Comparison of ENCODE assay signal across 8 cellular contexts in the genomic region with DNA sequence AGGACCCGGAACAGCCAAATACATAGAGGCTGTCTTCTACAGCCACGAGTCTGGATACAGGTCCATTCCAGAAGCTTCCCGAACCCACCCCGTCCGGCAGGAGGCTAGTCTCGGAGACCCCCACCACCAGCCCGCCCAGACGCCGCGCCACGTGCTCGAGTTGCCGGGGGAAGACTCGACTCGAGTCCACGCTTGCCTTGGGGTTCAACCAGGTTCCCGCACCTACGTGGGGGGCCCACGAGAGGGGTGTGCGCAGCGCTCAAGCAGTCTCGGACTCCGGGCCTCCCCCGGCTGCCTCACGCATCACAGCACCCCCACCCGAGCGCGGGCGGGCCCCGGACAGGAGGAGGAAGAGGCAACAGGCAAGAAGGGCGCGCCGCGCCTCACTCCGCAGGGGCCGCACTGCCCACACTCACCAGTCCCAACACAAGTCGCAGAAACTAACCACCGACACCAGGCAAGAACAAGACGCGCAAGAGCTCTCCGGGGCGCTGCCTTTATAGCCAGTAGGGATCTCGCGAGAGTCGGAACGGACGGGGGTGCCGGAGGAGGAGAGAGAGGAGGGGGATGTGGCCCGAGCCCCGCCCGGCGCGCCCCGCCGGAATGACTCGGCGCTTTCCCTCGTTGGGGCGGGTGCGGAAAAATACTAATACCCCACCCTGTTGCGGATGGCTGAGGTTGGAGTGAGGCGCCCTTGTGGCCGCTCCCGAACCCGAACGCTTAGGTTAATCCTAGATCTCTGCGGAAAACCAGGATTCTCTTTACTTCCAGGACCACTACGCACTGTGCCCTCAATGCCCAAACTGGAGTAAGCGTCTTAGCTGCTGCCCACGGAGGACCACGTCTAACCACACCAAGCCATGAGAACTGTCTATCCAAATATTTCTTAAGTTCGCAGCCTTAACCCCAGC. TPM values are rescaled to one million over a fixed set of nuclear protein-coding genes. Genes with fewer than 3 reads are reported as not detected.
DNase-seq lines count a peak whose midpoint lies in the region; ATAC-seq and TF ChIP-seq lines count a peak whose summit lies in the region.

A gene (minus strand): TSS at position 472 of the 911 bp plus-strand sequence. CDS start 2,841 bp downstream, outside the sequence.

- H3K4me3 ChIP-seq in coronary artery: peak within 1 kb of the TSS; percentile 94

- peak; percentile 78 for ATAC-seq in HG03442 (IDR thresholded peaks at IDR 0.05; ENCODE audit: unreplicated experiment)

- peak; percentile 98 for DNase-seq in Ammon's horn (ENCODE audit: low spot score)
- peak; percentile 83 for DNase-seq in GM19238 (ENCODE audit: insufficient read length, low spot score)
- DNase-seq in NCI-H524 (lab: John Stamatoyannopoulos, UW): peak; percentile 91 to 96
- DNase-seq in activated CD4-positive, alpha-beta T cell treated with anti-CD3 and anti-CD28 coated beads, Interleukin-2, amount 10 ng/mL, durations not matched to agents 24 days and 14 days: peak; percentile 99
- DNase-seq in coronary artery (ENCODE audit: low spot score): peak; percentile 99
- DNase-seq in left kidney (ENCODE audit: low read depth, low spot score): peak; percentile 98
- peak; percentile 99 for DNase-seq in stimulated activated CD4-positive, alpha-beta T cell treated with anti-CD3 and anti-CD28 coated beads, Interleukin-2, amount 100 ng/mL, for 24 hours

- H3K27ac ChIP-seq in coronary artery: peak within 1 kb of the TSS; percentile 81 to 95

- H3K27ac Mint-ChIP-seq in activated CD4-positive, alpha-beta T cell treated with anti-CD3 and anti-CD28 coated beads, Interleukin-2, amount 10 ng/mL, durations not matched to agents 24 days and 14 days: peak within 1 kb of the TSS; percentile 94

- H3K27me3 Mint-ChIP-seq in activated CD4-positive, alpha-beta T cell treated with anti-CD3 and anti-CD28 coated beads, Interleukin-2, amount 10 ng/mL, durations not matched to agents 24 days and 14 days: peaks cover 2% of the 10 kb centered on the region

- intact Hi-C loops in activated CD4-positive, alpha-beta T cell treated with anti-CD3 and anti-CD28 coated beads, Interleukin-2, amount 10 ng/mL, durations not matched to agents 24 days and 14 days (cut with micrococcal nuclease): loop anchor here (1.0 to 2.0 kb wide), 7 partner anchors 21 to 218 kb away; a partner anchor contains a TSS

- H3K4me3 Mint-ChIP-seq in activated CD4-positive, alpha-beta T cell treated with anti-CD3 and anti-CD28 coated beads, Interleukin-2, amount 10 ng/mL, durations not matched to agents 24 days and 14 days: peak within 1 kb of the TSS; percentile 99

- H3K4me1 Mint-ChIP-seq in activated CD4-positive, alpha-beta T cell treated with anti-CD3 and anti-CD28 coated beads, Interleukin-2, amount 10 ng/mL, durations not matched to agents 24 days and 14 days: peaks cover 31% of the 10 kb centered on the region

- no peaks in the 10 kb centered on the region for H3K9me3 Mint-ChIP-seq in activated CD4-positive, alpha-beta T cell treated with anti-CD3 and anti-CD28 coated beads, Interleukin-2, amount 10 ng/mL, durations not matched to agents 24 days and 14 days

- TF ChIP-seq CTCF in coronary artery (IDR thresholded peaks at IDR 0.05): no peak

- peaks cover 23% of the 10 kb centered on the region for H3K36me3 Mint-ChIP-seq in activated CD4-positive, alpha-beta T cell treated with anti-CD3 and anti-CD28 coated beads, Interleukin-2, amount 10 ng/mL, durations not matched to agents 24 days and 14 days (ENCODE audit: low read depth)

RNA-seq across cellular contexts. Expression of the gene that starts here (rescaled TPM):
- total RNA-seq in activated CD4-positive, alpha-beta T cell treated with anti-CD3 and anti-CD28 coated beads, Interleukin-2, amount 10 ng/mL, durations not matched to agents 24 days and 14 days: 682 and 710 TPM in 2 replicates

Comparison
In these comparisons a context has a peak if more than half of its experiments do, and no peak if none do; other contexts are left out.
1. Peak in every context shown above with its lines: DNase-seq, ATAC-seq, H3K4me3 ChIP-seq and H3K27ac ChIP-seq.